In the genomic region with DNA sequence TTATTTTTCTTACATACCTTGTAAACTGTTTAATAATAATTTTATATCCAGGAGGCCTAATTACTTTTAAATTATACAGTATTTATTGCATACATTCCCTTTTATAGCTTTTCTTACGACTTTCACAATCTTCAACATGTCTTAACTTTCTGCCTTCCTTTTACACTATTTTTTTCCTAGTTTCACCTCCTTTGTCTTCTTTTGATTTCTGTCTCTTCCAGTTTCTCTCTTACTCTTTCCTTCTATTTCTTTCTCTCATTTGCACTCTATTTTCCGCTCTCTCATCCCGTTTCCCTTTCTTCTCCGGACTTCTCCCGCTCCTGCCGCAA, we compare ENCODE assay signal across 9 cellular contexts. TPM values are rescaled to one million over a fixed set of nuclear protein-coding genes. Genes with fewer than 3 reads are reported as not detected.
A peak's percentile ranks its signal among the peaks of the same experiment; 100 is the strongest.
DNase-seq lines count a peak whose midpoint lies in the region; ATAC-seq, FAIRE-seq and TF ChIP-seq lines count a peak whose summit lies in the region.
"Had no signal": no experiment of that assay in that cellular context is flagged by ENCODE, and none has a peak within 500 bp of the region (broad histone marks: within the 10 kb centered on the region; RNA-seq: fewer than 3 reads in every experiment).

No MANE protein-coding gene starts in this region.

- FAIRE-seq in small intestine (lab: Jason Lieb, UNC), result peak; percentile 30

- H3K4me3 Mint-ChIP-seq in HFFc6, result peak overlapping the region; percentile 94

- peaks cover 39% of the 10 kb centered on the region for H3K4me1 Mint-ChIP-seq in HFFc6 (ENCODE audit: low read depth)

- no peaks in the 10 kb centered on the region for H3K27me3 ChIP-seq in adrenal gland
- H3K27me3 ChIP-seq in small intestine (ENCODE audit: control insufficient read depth in 2 of 2, insufficient read depth in 2 of 2, low read length in 2 of 2), result no peaks in the 10 kb centered on the region

- peaks cover 20% of the 10 kb centered on the region for H3K36me3 Mint-ChIP-seq in HFFc6 (ENCODE audit: low read depth)

- H3K27ac ChIP-seq in adrenal gland (peak overlapping the region in 3 of 5 donors; percentile 51 to 74 (median 62)), small intestine (ENCODE audit: low read depth in 1 of 2, low read length in 1 of 2) (peak overlapping the region in 1 of 2 donors; percentile 90)

- H3K9me3 ChIP-seq in adrenal gland (replicated peaks in 1 of 3) (no peaks in the 10 kb centered on the region), iPS-18c (ENCODE audit: control insufficient read depth, insufficient read depth, low read length) (no peaks in the 10 kb centered on the region), small intestine (ENCODE audit: control insufficient read depth, low read depth) (no peaks in the 10 kb centered on the region)

- no peak for DNase-seq in HFFc6
- no peak for DNase-seq in adrenal gland
- no peak for DNase-seq in small intestine
- DNase-seq in cerebellar cortex (ENCODE audit: low spot score), result no peak
- DNase-seq in NOMO-1 treated with dmso at 0.1 percent for 144 hours (lab: John Stamatoyannopoulos, UW; ENCODE audit: unreplicated experiment), result no peak
- DNase-seq: NCI-H526 had no signal

- H3K27ac Mint-ChIP-seq in HFFc6, result peak overlapping the region; percentile 92

- ATAC-seq in GM19023 (IDR thresholded peaks at IDR 0.05; ENCODE audit: unreplicated experiment) (no peak), GM18505 (IDR thresholded peaks at IDR 0.05; ENCODE audit: unreplicated experiment) (no peak)

- TF ChIP-seq POLR2A in adrenal gland (IDR thresholded peaks at IDR 0.05) (no peak), GM18505 (IDR thresholded peaks at IDR 0.05; ENCODE audit: borderline replicate concordance, extremely low read depth, insufficient read depth, insufficient read length) (no peak)

- TF ChIP-seq CTCF in HFFc6 (IDR thresholded peaks at IDR 0.05) (no peak), adrenal gland (IDR thresholded peaks at IDR 0.05) (no peak)

- WGBS in adrenal gland, 4 donors, result 9 to 15% (median 12%) methylated on average over 6 of the region's 6 CpGs
- 7 to 29% (median 10%) methylated on average over 6 of the region's 6 CpGs for WGBS in small intestine, 3 donors

- H3K36me3 ChIP-seq in adrenal gland (replicated peaks in 1 of 2) (peaks cover 0 to under 1% of the 10 kb centered on the region in 2 donors), small intestine (ENCODE audit: control insufficient read depth in 2 of 2, insufficient read depth in 2 of 2, low read length in 2 of 2) (peaks cover 0 to 6% of the 10 kb centered on the region in 2 donors)

- peaks cover 6 to 39% of the 10 kb centered on the region in 2 donors for H3K4me1 ChIP-seq in adrenal gland (replicated peaks in 1 of 2)
- H3K4me1 ChIP-seq in small intestine (ENCODE audit: control insufficient read depth in 2 of 2, insufficient read depth in 1 of 2, low read depth in 1 of 2, low read length in 1 of 2), result peaks cover 0 to 3% of the 10 kb centered on the region in 2 donors

- no peaks in the 10 kb centered on the region; the same call in 1 of the 2 replicates for H3K27me3 Mint-ChIP-seq in HFFc6 (ENCODE audit: insufficient read depth)

- intact Hi-C loops in adrenal gland (cut with DNase I), result no loop called here

- H3K9me3 Mint-ChIP-seq in HFFc6, result no peaks in the 10 kb centered on the region

- H3K4me3 ChIP-seq in adrenal gland (peak overlapping the region in 3 of 4 donors; percentile 8 to 60 (median 51)), iPS-18c (ENCODE audit: insufficient read depth, low read depth, low read length) (peak overlapping the region; percentile 68; the same call in 1 of the 2 replicates), small intestine (ENCODE audit: low read depth in 1 of 2, low read length in 2 of 2) (peak overlapping the region; percentile 28 to 43)

RNA-seq across cellular contexts. Expression of a gene that starts 11.5 kb away (rescaled TPM):
- total RNA-seq in HFFc6 (2021; fragmentation: NEBNext Ultra II Directional; extraction: Animal tissue kit (Norgen Biotek cat#: 25700)), result 1 to 10 TPM; 2.7 to 3.8 (median 3.0) TPM
- 10 to 100 TPM in 1 of 8 donors, 1 to 10 TPM in 6, under 1 TPM in 1; 0.66 to 10.5 (median 5.0) TPM for total RNA-seq in adrenal gland
- polyA plus RNA-seq in adrenal gland, result 1 to 10 TPM; 3.2 to 3.9 (median 3.5) TPM
- polyA plus RNA-seq in small intestine, result 1 to 10 TPM; 8.1 to 9.8 (median 8.1) TPM

RNA-seq across cellular contexts. Expression of a gene that starts 26.9 kb away (rescaled TPM):
- 10 to 100 TPM in 1 of 6 experiments, 1 to 10 TPM in 5; 7.8 to 10.7 (median 9.4) TPM for total RNA-seq in HFFc6 (2021; fragmentation: NEBNext Ultra II Directional; extraction: Animal tissue kit (Norgen Biotek cat#: 25700))
- 10 to 100 TPM in 4 of 8 donors, 1 to 10 TPM in 4; 5.0 to 20.1 (median 9.6) TPM for total RNA-seq in adrenal gland
- 1 to 10 TPM; 3.1 to 7.9 (median 7.4) TPM for polyA plus RNA-seq in adrenal gland
- 1 to 10 TPM; 2.7 to 9.7 (median 3.2) TPM for polyA plus RNA-seq in small intestine

RNA-seq across cellular contexts. Expression of a gene that starts 33.8 kb away (rescaled TPM):
- total RNA-seq in HFFc6 (2021; fragmentation: NEBNext Ultra II Directional; extraction: Animal tissue kit (Norgen Biotek cat#: 25700)), result 1 to 10 TPM; 6.4 to 8.8 (median 6.9) TPM
- total RNA-seq in adrenal gland, result 10 to 100 TPM in 7 of 8 donors, 1 to 10 TPM in 1; 5.1 to 16.7 (median 14.6) TPM
- polyA plus RNA-seq in adrenal gland, result 1 to 10 TPM; 3.6 to 7.0 (median 5.4) TPM
- 1 to 10 TPM; 6.2 to 8.9 (median 7.1) TPM for polyA plus RNA-seq in small intestine

RNA-seq across cellular contexts. Expression of a gene that starts 46.4 kb away (rescaled TPM):
- total RNA-seq in HFFc6 (2021; fragmentation: NEBNext Ultra II Directional; extraction: Animal tissue kit (Norgen Biotek cat#: 25700)), result 10 to 100 TPM; 22.6 to 28.6 (median 25.3) TPM
- total RNA-seq in adrenal gland, result 10 to 100 TPM; 10.6 to 38.6 (median 23.8) TPM
- polyA plus RNA-seq in adrenal gland (10 to 100 TPM in 2 of 3 donors, 1 to 10 TPM in 1; 6.2 to 72.0 (median 23.0) TPM), small intestine (10 to 100 TPM in 1 of 3 donors, 1 to 10 TPM in 2; 5.1 to 18.0 (median 6.5) TPM)

RNA-seq across cellular contexts. Expression of a gene that starts 56.6 kb away (rescaled TPM):
- 1 to 10 TPM; 5.4 to 9.3 (median 7.0) TPM for total RNA-seq in HFFc6 (2021; fragmentation: NEBNext Ultra II Directional; extraction: Animal tissue kit (Norgen Biotek cat#: 25700))
- total RNA-seq in adrenal gland, result 10 to 100 TPM in 7 of 8 donors, 1 to 10 TPM in 1; 9.9 to 20.0 (median 14.9) TPM
- 10 to 100 TPM in 1 of 3 donors, 1 to 10 TPM in 2; 2.2 to 13.9 (median 6.0) TPM for polyA plus RNA-seq in adrenal gland
- polyA plus RNA-seq in small intestine, result 1 to 10 TPM; 3.1 to 5.8 (median 3.8) TPM
